9 cellular contexts compared by ENCODE assay signal in the genomic region with DNA sequence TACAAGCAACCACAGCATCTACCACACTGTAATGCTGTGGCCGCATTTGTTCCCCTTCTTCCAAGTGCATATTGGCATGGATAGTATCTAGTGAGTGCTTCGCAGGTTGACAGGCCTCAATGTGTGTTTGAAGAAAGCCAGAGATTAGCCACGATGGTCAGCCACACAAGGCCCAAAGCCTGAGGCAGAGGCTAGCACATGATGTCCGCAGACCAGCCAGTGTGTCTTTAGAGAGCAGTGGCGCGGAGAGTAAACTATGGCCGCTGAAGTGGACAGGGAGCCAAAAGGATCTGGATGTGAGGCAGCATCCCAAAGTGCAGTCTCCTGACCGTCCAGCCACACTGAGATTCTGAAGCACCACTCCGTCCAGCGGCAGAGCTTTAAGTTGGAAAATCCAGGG. TPM values are rescaled to one million over a fixed set of nuclear protein-coding genes. Genes with fewer than 3 reads are reported as not detected.
DNase-seq lines count a peak whose midpoint lies in the region; ATAC-seq and TF ChIP-seq lines count a peak whose summit lies in the region.
"Had no signal": no experiment of that assay in that cellular context is flagged by ENCODE, and none has a peak within 500 bp of the region (broad histone marks: within the 10 kb centered on the region; RNA-seq: fewer than 3 reads in every experiment).

No MANE protein-coding gene starts in this region.

- in situ Hi-C loops in brain microvascular endothelial cell (cut with HindIII; ENCODE audit: low pct_ligation_motif_present, low sequenced_read_pairs) = no loop called here
- in situ Hi-C loops in GM13976 (cut with MboI; ENCODE audit: low sequenced_read_pairs, unreplicated experiment) = no loop called here

- no peaks in the 10 kb centered on the region for H3K9me3 Mint-ChIP-seq in stimulated activated effector memory CD8-positive, alpha-beta T cell treated with anti-CD3 and anti-CD28 coated beads, Interleukin-12 subunit alpha, Interleukin-12 subunit beta, amount 100 ng/mL, for 72 hours

- H3K4me3 Mint-ChIP-seq in stimulated activated effector memory CD8-positive, alpha-beta T cell treated with anti-CD3 and anti-CD28 coated beads, Interleukin-12 subunit alpha, Interleukin-12 subunit beta, amount 100 ng/mL, for 72 hours = peak overlapping the region; percentile 16

- H3K36me3 Mint-ChIP-seq in stimulated activated effector memory CD8-positive, alpha-beta T cell treated with anti-CD3 and anti-CD28 coated beads, Interleukin-12 subunit alpha, Interleukin-12 subunit beta, amount 100 ng/mL, for 72 hours = peaks cover 39% of the 10 kb centered on the region

- H3K4me1 ChIP-seq in OCI-LY1 (ENCODE audit: insufficient read depth, low read length, severe bottlenecking) (peaks cover 89% of the 10 kb centered on the region), liver (ENCODE audit: control insufficient read depth in 4 of 4, insufficient read depth in 4 of 4, low read length in 3 of 4) (peaks cover 19 to 78% (median 63%) of the 10 kb centered on the region in 4 donors)

- no peak for TF ChIP-seq RAD21 in liver (IDR thresholded peaks at IDR 0.05)

- no peak for ATAC-seq in stimulated activated effector memory CD8-positive, alpha-beta T cell treated with anti-CD3 and anti-CD28 coated beads, Interleukin-12 subunit alpha, Interleukin-12 subunit beta, amount 100 ng/mL, for 72 hours
- no peak for ATAC-seq in HG03521 (IDR thresholded peaks at IDR 0.05; ENCODE audit: unreplicated experiment)
- no peak for ATAC-seq in HG02610 (IDR thresholded peaks at IDR 0.05; ENCODE audit: unreplicated experiment)

- H3K4me3 ChIP-seq in OCI-LY1 (ENCODE audit: low read depth, low read length, poor library complexity, severe bottlenecking) (no peak overlapping the region), brain microvascular endothelial cell (ENCODE audit: low read depth, low read length) (no peak overlapping the region), liver (ENCODE audit: low read depth in 1 of 3, low read length in 3 of 3) (no peak overlapping the region)
- H3K4me3 ChIP-seq: suprapubic skin had no signal

- no peak overlapping the region for H2AFZ ChIP-seq in OCI-LY1 (ENCODE audit: low read length)

- peaks cover 95% of the 10 kb centered on the region for H3K4me1 Mint-ChIP-seq in stimulated activated effector memory CD8-positive, alpha-beta T cell treated with anti-CD3 and anti-CD28 coated beads, Interleukin-12 subunit alpha, Interleukin-12 subunit beta, amount 100 ng/mL, for 72 hours

- H3K9me2 ChIP-seq in OCI-LY1 (ENCODE audit: low read depth, low read length) = no peaks in the 10 kb centered on the region

- no peaks in the 10 kb centered on the region for H3K27me3 ChIP-seq in OCI-LY1 (ENCODE audit: insufficient read depth, low read length)
- H3K27me3 ChIP-seq in brain microvascular endothelial cell (replicated peaks) = no peaks in the 10 kb centered on the region
- H3K27me3 ChIP-seq in liver (ENCODE audit: control insufficient read depth in 4 of 4, insufficient read depth in 4 of 4, low read length in 3 of 4) = no peaks in the 10 kb centered on the region
- H3K27me3 ChIP-seq: suprapubic skin had no signal

- H3K36me3 ChIP-seq in OCI-LY1 (ENCODE audit: insufficient read depth, low read length) (peaks cover 17% of the 10 kb centered on the region), brain microvascular endothelial cell (replicated peaks) (peaks cover 5% of the 10 kb centered on the region), liver (ENCODE audit: control insufficient read depth in 4 of 4, insufficient read depth in 3 of 4, low read depth in 1 of 4, low read length in 3 of 4) (no peaks in the 10 kb centered on the region)
- H3K36me3 ChIP-seq: suprapubic skin had no signal

- H3K27ac Mint-ChIP-seq in stimulated activated effector memory CD8-positive, alpha-beta T cell treated with anti-CD3 and anti-CD28 coated beads, Interleukin-12 subunit alpha, Interleukin-12 subunit beta, amount 100 ng/mL, for 72 hours = peak overlapping the region; percentile 88

- no peak overlapping the region for H3K9ac ChIP-seq in OCI-LY1 (ENCODE audit: low read length)
- H3K9ac ChIP-seq in liver (ENCODE audit: low read depth in 1 of 2, low read length in 2 of 2) = no peak overlapping the region

- H3K79me2 ChIP-seq in OCI-LY1 (ENCODE audit: insufficient read depth, low read length) = peaks cover 97% of the 10 kb centered on the region

- WGBS in liver = 59% methylated on average over 10 of the region's 10 CpGs

- no peaks in the 10 kb centered on the region for H4K20me1 ChIP-seq in OCI-LY1 (ENCODE audit: insufficient read depth, low read length)

- DNase-seq in brain microvascular endothelial cell (no peak), GM13976 (ENCODE audit: low spot score) (no peak), GM20000 (ENCODE audit: low spot score) (no peak)
- DNase-seq in stimulated activated effector memory CD8-positive, alpha-beta T cell treated with anti-CD3 and anti-CD28 coated beads, Interleukin-12 subunit alpha, Interleukin-12 subunit beta, amount 100 ng/mL, for 72 hours (ENCODE audit: low spot score in 2 of 2) = no peak

- H3K9me3 ChIP-seq in OCI-LY1 (ENCODE audit: low read length) = no peaks in the 10 kb centered on the region
- no peaks in the 10 kb centered on the region for H3K9me3 ChIP-seq in liver (ENCODE audit: control insufficient read depth in 4 of 4, low read length in 3 of 4)
- H3K9me3 ChIP-seq: suprapubic skin had no signal

- H3K27ac ChIP-seq in OCI-LY1 (ENCODE audit: low read depth, low read length, poor library complexity, severe bottlenecking) (peak overlapping the region; percentile 73), brain microvascular endothelial cell (peak overlapping the region; percentile 42), liver (ENCODE audit: low read depth in 1 of 2, low read length in 2 of 2) (peak overlapping the region; percentile 43 to 49)

- no peak overlapping the region for H3K4me2 ChIP-seq in OCI-LY1 (ENCODE audit: low read length)

- TF ChIP-seq CTCF in OCI-LY1 (IDR thresholded peaks at IDR 0.05; ENCODE audit: low read length) = no peak
- no peak for TF ChIP-seq CTCF in brain microvascular endothelial cell (IDR thresholded peaks at IDR 0.05; ENCODE audit: low read depth, low read length, missing control alignments)
- TF ChIP-seq CTCF in liver (IDR thresholded peaks at IDR 0.05; ENCODE audit: low read depth, low read length, missing input control) = no peak
- TF ChIP-seq CTCF in GM13976 (IDR thresholded peaks at IDR 0.05; ENCODE audit: borderline replicate concordance, control extremely low read depth, extremely low read depth, insufficient read depth, missing control alignments) = no peak
- no peak for TF ChIP-seq CTCF in GM20000 (IDR thresholded peaks at IDR 0.05; ENCODE audit: extremely low read depth, missing control alignments)

- no peaks in the 10 kb centered on the region for H3F3A ChIP-seq in OCI-LY1 (ENCODE audit: insufficient read depth, low read length)

TF ChIP-seq in liver, 16 proteins besides CTCF, POLR2A, EP300 and RAD21:
- TF ChIP-seq EGR1 (IDR thresholded peaks at IDR 0.05; ENCODE audit: low read depth in 2 of 2) = no peak
- TF ChIP-seq NR2F2 (IDR thresholded peaks at IDR 0.05) = no peak
- TF ChIP-seq HNF4A (conservative IDR thresholded peaks at IDR 0.05) = no peak

RNA-seq across cellular contexts. Expression of gene BRD4, which starts 36.0 kb away (rescaled TPM):
- 10 to 100 TPM; 20.2 to 20.7 TPM for total RNA-seq in liver
- polyA plus RNA-seq in liver = 10 to 100 TPM; 13.6 to 25.8 TPM
